ENCODE assay signal across 20 cellular contexts in the genomic region with DNA sequence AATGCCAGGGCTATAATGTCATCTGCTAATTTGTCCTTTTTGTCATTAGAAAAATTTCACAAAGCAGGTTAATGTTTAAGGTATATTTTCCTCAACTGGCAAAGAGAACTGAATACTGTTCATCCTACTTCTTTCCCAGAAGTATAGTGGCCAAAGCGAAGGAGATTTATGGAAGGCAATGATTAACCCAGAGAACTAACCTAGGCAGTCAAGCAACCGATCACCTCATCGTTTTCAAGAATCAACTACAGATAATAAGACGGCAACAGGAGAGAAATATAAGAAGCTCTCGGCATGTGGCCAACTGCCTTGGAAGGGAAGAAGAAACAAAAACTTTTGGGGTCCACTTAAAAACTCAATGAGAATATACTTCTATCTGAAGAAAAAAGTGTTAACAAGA. TPM values are rescaled to one million over a fixed set of nuclear protein-coding genes. Genes with fewer than 3 reads are reported as not detected.
DNase-seq lines count a peak whose midpoint lies in the region; FAIRE-seq and TF ChIP-seq lines count a peak whose summit lies in the region.
"Had no signal": no experiment of that assay in that cellular context is flagged by ENCODE, and none has a peak within 500 bp of the region (broad histone marks: within the 10 kb centered on the region; RNA-seq: fewer than 3 reads in every experiment).

No MANE protein-coding gene starts in this region.

- H3K9me3 Mint-ChIP-seq in Calu3 (ENCODE audit: low read depth, unreplicated experiment), result no peaks in the 10 kb centered on the region
- H3K9me3 Mint-ChIP-seq: CD4-positive, alpha-beta T cell; GM23338 had no signal

- TF ChIP-seq POLR2A in uterus (IDR thresholded peaks at IDR 0.05), result no peak

- H4K20me1 ChIP-seq in hepatocyte (ENCODE audit: insufficient read depth, poor library complexity, severe bottlenecking), result peaks cover 4% of the 10 kb centered on the region

- H3K9ac ChIP-seq in kidney (ENCODE audit: low read length in 2 of 2), result no peak overlapping the region

- DNase-seq in Calu3, result no peak
- DNase-seq in hepatocyte (ENCODE audit: low spot score), result peak; percentile 21
- peak; percentile 40 for DNase-seq in left kidney (ENCODE audit: low read depth, low spot score)
- DNase-seq in renal cortical epithelial cell (ENCODE audit: low read depth), result peak; percentile 61
- DNase-seq in uterus, result no peak
- no peak for DNase-seq in NCI-H82 (lab: John Stamatoyannopoulos, UW)
- DNase-seq in kidney, result no peak
- DNase-seq: AML-193; Caco-2; CD4-positive, alpha-beta T cell; DMS153; DND-41; EL; HCEC 1CT had no signal

- WGBS in hepatocyte (ENCODE audit: low lambda C conversion rate, missing lambda C conversion rate), result 77% methylated on average over 5 of the region's 5 CpGs

- H3K4me1 Mint-ChIP-seq in Calu3 (ENCODE audit: low read depth, unreplicated experiment), result peaks cover 22% of the 10 kb centered on the region

- no peak for FAIRE-seq in kidney (lab: Jason Lieb, UNC)
- FAIRE-seq: A549, GM12878, H54 had no signal

- H3K36me3 ChIP-seq in hepatocyte (replicated peaks; ENCODE audit: insufficient read depth, low read depth) (no peaks in the 10 kb centered on the region), uterus (no peaks in the 10 kb centered on the region), kidney (ENCODE audit: control insufficient read depth in 1 of 2, insufficient read depth in 2 of 2, low read length in 2 of 2) (no peaks in the 10 kb centered on the region)

- no TSS peak for BruUV-seq in Calu3 (replicated peaks; lab: Mats Ljungman, UMichigan)

- no peaks in the 10 kb centered on the region for H3K27me3 Mint-ChIP-seq in Calu3 (ENCODE audit: unreplicated experiment)
- H3K27me3 Mint-ChIP-seq: CD4-positive, alpha-beta T cell had no signal

- intact Hi-C loops in Calu3 (cut with micrococcal nuclease; ENCODE audit: unreplicated experiment) (no loop called here), uterus (cut with DNase I; ENCODE audit: low total_unique reads) (no loop called here), kidney (cut with DNase I) (no loop called here)

- H3K4me3 Mint-ChIP-seq in Calu3 (ENCODE audit: low read depth, unreplicated experiment), result peak overlapping the region; percentile 17
- H3K4me3 Mint-ChIP-seq: CD4-positive, alpha-beta T cell; GM23338 had no signal

- H3K27ac ChIP-seq in hepatocyte (no peak overlapping the region), uterus (no peak overlapping the region), kidney (ENCODE audit: low read depth in 2 of 2, low read length in 2 of 2) (no peak overlapping the region)
- H3K27ac ChIP-seq: 22Rv1, A549, C4-2B had no signal

- H3K9me3 ChIP-seq in hepatocyte (ENCODE audit: low read depth), result no peaks in the 10 kb centered on the region
- H3K9me3 ChIP-seq in uterus, result no peaks in the 10 kb centered on the region
- H3K9me3 ChIP-seq in kidney (ENCODE audit: control insufficient read depth in 1 of 2, low read length in 2 of 2), result no peaks in the 10 kb centered on the region
- H3K9me3 ChIP-seq: A549, Caco-2 had no signal

- H3K36me3 Mint-ChIP-seq in Calu3 (ENCODE audit: insufficient read depth, unreplicated experiment), result no peaks in the 10 kb centered on the region

- H3K4me2 ChIP-seq in hepatocyte, result peak overlapping the region; percentile 59
- H3K4me2 ChIP-seq: A549, GM23338 had no signal

- CTCF ChIA-PET in Calu3 (lab: Charles Lee), result no interaction called here

- H3K27ac Mint-ChIP-seq in Calu3 (ENCODE audit: unreplicated experiment), result no peak overlapping the region
- H3K27ac Mint-ChIP-seq: CD4-positive, alpha-beta T cell; GM23338 had no signal

- peaks cover 98% of the 10 kb centered on the region for H3K79me2 ChIP-seq in hepatocyte

- no peak overlapping the region for H3K4me3 ChIP-seq in hepatocyte
- H3K4me3 ChIP-seq in uterus, result no peak overlapping the region
- no peak overlapping the region for H3K4me3 ChIP-seq in kidney (ENCODE audit: low read length in 2 of 2)
- H3K4me3 ChIP-seq: A549, GM12878, GM23338 had no signal

- no peaks in the 10 kb centered on the region for H3K4me1 ChIP-seq in hepatocyte (ENCODE audit: insufficient read depth)
- H3K4me1 ChIP-seq in uterus, result peaks cover 0 to 13% of the 10 kb centered on the region in 2 donors
- no peaks in the 10 kb centered on the region for H3K4me1 ChIP-seq in kidney (ENCODE audit: control insufficient read depth in 1 of 2, insufficient read depth in 1 of 2, low read depth in 1 of 2, low read length in 2 of 2)
- H3K4me1 ChIP-seq: A549 had no signal

- TF ChIP-seq CTCF in Calu3 (IDR thresholded peaks at IDR 0.05; ENCODE audit: unreplicated experiment) (no peak), hepatocyte (IDR thresholded peaks at IDR 0.05; ENCODE audit: poor library complexity) (no peak), uterus (IDR thresholded peaks at IDR 0.05) (no peak), kidney (IDR thresholded peaks at IDR 0.05; ENCODE audit: borderline replicate concordance, extremely low read depth, insufficient read depth) (no peak)

- no peaks in the 10 kb centered on the region for H3K9me2 ChIP-seq in hepatocyte (replicated peaks; ENCODE audit: insufficient read depth)

- no peak overlapping the region for H2AFZ ChIP-seq in hepatocyte
- H2AFZ ChIP-seq: GM23338 had no signal

- H3K27me3 ChIP-seq in hepatocyte, result no peaks in the 10 kb centered on the region
- no peaks in the 10 kb centered on the region for H3K27me3 ChIP-seq in uterus

RNA-seq across cellular contexts. Expression of gene REV3L, which starts 38.2 kb away (rescaled TPM):
- total RNA-seq in Calu3 (2022), result 17.2 and 19.0 TPM in 2 replicates
- total RNA-seq in hepatocyte, result 29.4 and 37.2 TPM in 2 replicates
- 17.6 and 23.7 TPM in 2 replicates for polyA plus RNA-seq in hepatocyte
- total RNA-seq in renal cortical epithelial cell, result 14.1 and 41.9 TPM in 2 replicates
- 100 to 1,000 TPM in 2 of 4 donors, 10 to 100 TPM in 2; 67.9 to 318 (median 127) TPM for total RNA-seq in uterus
- total RNA-seq in kidney, result 30.0 TPM
- polyA plus RNA-seq in kidney (ENCODE audit: insufficient read depth, low read depth, low replicate concordance), result 4.4 TPM

Comparison
In these comparisons a context has a peak if more than half of its experiments do, and no peak if none do; other contexts are left out.
1. DNase-seq: peak in hepatocyte (single experiment), left kidney (single experiment) and renal cortical epithelial cell (single experiment); none in Calu3 (single experiment), uterus (0 of 2), NCI-H82 (single experiment) and kidney (single experiment).